Comparison of ENCODE assay signal across 19 cellular contexts in the genomic region with DNA sequence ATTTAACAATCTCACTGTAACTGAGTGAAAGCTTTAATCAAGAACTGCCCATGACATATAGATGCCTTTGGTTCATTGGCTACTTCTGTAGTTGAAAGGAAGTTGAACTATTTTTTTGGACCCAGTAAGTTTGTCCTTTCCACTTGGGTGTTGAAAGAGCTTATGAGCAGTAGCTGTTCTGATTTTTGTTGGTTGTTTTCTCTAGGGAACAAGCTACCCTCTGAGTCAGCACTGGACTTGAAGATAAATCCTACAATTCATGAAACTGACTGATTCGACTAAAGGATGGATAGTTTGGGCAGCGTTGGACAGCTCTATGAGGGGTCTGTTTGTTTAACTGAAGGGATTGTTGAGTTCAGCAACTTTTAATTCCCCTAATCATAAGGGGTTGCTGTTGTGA.
DNase-seq lines count a peak whose midpoint lies in the region; ATAC-seq, FAIRE-seq and TF ChIP-seq lines count a peak whose summit lies in the region.
"Had no signal": no experiment of that assay in that cellular context is flagged by ENCODE, and none has a peak within 500 bp of the region (broad histone marks: within the 10 kb centered on the region; RNA-seq: fewer than 3 reads in every experiment).

No MANE protein-coding gene starts in this region.

- ATAC-seq in WTC11 (no peak), gastroesophageal sphincter (peak; percentile 34), GM21381 (IDR thresholded peaks at IDR 0.05; ENCODE audit: unreplicated experiment) (no peak), HepG2 (no peak)
- ATAC-seq: naive thymus-derived CD4-positive, alpha-beta T cell; PC-3 had no signal

- TF ChIP-seq RAD21 in HepG2 (CRISPR knock-in tag; IDR thresholded peaks at IDR 0.05), result no peak

- H3K4me1 ChIP-seq in GM23248 (ENCODE audit: insufficient read depth) (no peaks in the 10 kb centered on the region), gastroesophageal sphincter (no peaks in the 10 kb centered on the region), HepG2 (ENCODE audit: insufficient read depth, low read length) (no peaks in the 10 kb centered on the region)
- H3K4me1 ChIP-seq: transverse colon had no signal

- no peak overlapping the region for H3K4me3 ChIP-seq in GM23248
- H3K4me3 ChIP-seq in gastroesophageal sphincter, result no peak overlapping the region
- H3K4me3 ChIP-seq in skeletal muscle cell (ENCODE audit: low read depth, low read length), result no peak overlapping the region
- no peak overlapping the region for H3K4me3 ChIP-seq in HepG2 (replicated peaks in 1 of 3; ENCODE audit: insufficient read depth in 1 of 3, low read depth in 2 of 3, low read length in 3 of 3)
- no peak overlapping the region for H3K4me3 ChIP-seq in dorsolateral prefrontal cortex
- H3K4me3 ChIP-seq: transverse colon had no signal

- DNase-seq in GM23248, result peak; percentile 28
- no peak for DNase-seq in WTC11 (ENCODE audit: low spot score)
- peak; percentile 61 for DNase-seq in skeletal muscle cell (ENCODE audit: low read depth)
- no peak for DNase-seq in HepG2 (ENCODE audit: low spot score)
- no peak for DNase-seq in dorsolateral prefrontal cortex
- DNase-seq: activated gamma-delta T cell; COR-L47; effector CD8-positive, alpha-beta T cell; GF-D8; naive thymus-derived CD4-positive, alpha-beta T cell; NCI-H1092 treated with DMSO at 0.1 percent for 48 hours; PC-3; stimulated activated CD4-positive, alpha-beta T cell treated with anti-CD3 and anti-CD28 coated beads, Interleukin-4, amount 100 ng/mL, for 1 hour; transverse colon had no signal

- TF ChIP-seq POLR2A in gastroesophageal sphincter (IDR thresholded peaks at IDR 0.05) (no peak), HepG2 (IDR thresholded peaks at IDR 0.05; ENCODE audit: insufficient read depth in 1 of 2, low read depth in 2 of 2, low read length in 2 of 2) (no peak)

- intact Hi-C loops in HepG2 (cut with micrococcal nuclease; ENCODE audit: unreplicated experiment) (no loop called here), dorsolateral prefrontal cortex (cut with DNase I) (no loop called here)

- no peak for TF ChIP-seq CTCF in WTC11 (IDR thresholded peaks at IDR 0.05)
- TF ChIP-seq CTCF in gastroesophageal sphincter (IDR thresholded peaks at IDR 0.05), result no peak
- TF ChIP-seq CTCF in HepG2 (CRISPR knock-in tag; IDR thresholded peaks at IDR 0.05), result no peak
- TF ChIP-seq CTCF in dorsolateral prefrontal cortex (IDR thresholded peaks at IDR 0.05 in 54 of 56, conservative IDR thresholded peaks at IDR 0.05 in 2 of 56; ENCODE audit: low read depth in 1 of 56, partially characterized antibody in 56 of 56), result no peak

- in situ Hi-C loops in GM23248 (cut with MboI) (no loop called here), HepG2 (cut with HindIII; ENCODE audit: extremely low pct_ligation_motif_present, low pct_unique_long_range_greater_than_20kb) (no loop called here)

- H3K27ac ChIP-seq in GM23248 (no peak overlapping the region), gastroesophageal sphincter (no peak overlapping the region), HepG2 (ENCODE audit: extremely low read length, insufficient read depth, low read length) (no peak overlapping the region), dorsolateral prefrontal cortex (peak overlapping the region in 20 of 59 donors; percentile 2 to 59 (median 18))
- H3K27ac ChIP-seq: transverse colon, VCaP had no signal

- POLR2A ChIA-PET in WTC11 (lab: Charles Lee) (no interaction called here), HepG2 (lab: Yijun Ruan, JAX) (no interaction called here)

- H3K36me3 Mint-ChIP-seq in WTC11, result peaks cover 11% of the 10 kb centered on the region

- CTCF ChIA-PET in WTC11 (lab: Charles Lee) (no interaction called here), HepG2 (lab: Yijun Ruan, JAX; ENCODE audit: low intra/inter-chr PET ratio, low total read pairs) (no interaction called here)

- H3K79me2 ChIP-seq in GM23248 (ENCODE audit: insufficient read depth), result no peaks in the 10 kb centered on the region
- no peaks in the 10 kb centered on the region for H3K79me2 ChIP-seq in HepG2 (ENCODE audit: insufficient read depth, low read length)

- H3K27ac Mint-ChIP-seq in WTC11, result peak overlapping the region; percentile 7
- H3K27ac Mint-ChIP-seq: brain had no signal

- peaks cover 48% of the 10 kb centered on the region for H3K4me1 Mint-ChIP-seq in WTC11

- no peak for FAIRE-seq in HepG2 (lab: Jason Lieb, UNC)
- FAIRE-seq: GM18507 had no signal

- H3K9me3 Mint-ChIP-seq in WTC11, result no peaks in the 10 kb centered on the region
- H3K9me3 Mint-ChIP-seq: brain; naive thymus-derived CD4-positive, alpha-beta T cell had no signal

- H3K9me3 ChIP-seq in GM23248 (ENCODE audit: low read depth), result no peaks in the 10 kb centered on the region
- H3K9me3 ChIP-seq in gastroesophageal sphincter, result no peaks in the 10 kb centered on the region
- no peaks in the 10 kb centered on the region for H3K9me3 ChIP-seq in HepG2 (ENCODE audit: low read length)
- H3K9me3 ChIP-seq: transverse colon had no signal

- H3K36me3 ChIP-seq in GM23248 (ENCODE audit: low read depth), result peaks cover 6% of the 10 kb centered on the region
- H3K36me3 ChIP-seq in gastroesophageal sphincter, result peaks cover 0 to 19% of the 10 kb centered on the region in 2 donors
- H3K36me3 ChIP-seq in HepG2 (replicated peaks in 1 of 2; ENCODE audit: control insufficient read depth in 1 of 2, insufficient read depth in 2 of 2, low read length in 2 of 2), result peaks cover 0 to 5% of the 10 kb centered on the region in 2 experiments; a peak in 2 of 5 replicates

- TF ChIP-seq EP300 in gastroesophageal sphincter (IDR thresholded peaks at IDR 0.05), result no peak
- TF ChIP-seq EP300 in HepG2 (IDR thresholded peaks at IDR 0.05; ENCODE audit: low read depth in 2 of 2, low read length in 2 of 2), result no peak
- no peak for TF ChIP-seq EP300 in HepG2 (CRISPR knock-in tag; IDR thresholded peaks at IDR 0.05; ENCODE audit: borderline replicate concordance)

- H3K4me2 ChIP-seq in GM23248 (ENCODE audit: unreplicated experiment) (no peak overlapping the region), HepG2 (ENCODE audit: low read depth, low read length) (no peak overlapping the region)

- H3K27me3 Mint-ChIP-seq in WTC11 (ENCODE audit: low read depth), result no peaks in the 10 kb centered on the region
- H3K27me3 Mint-ChIP-seq: brain; naive thymus-derived CD4-positive, alpha-beta T cell had no signal

- H3K9ac ChIP-seq in GM23248 (no peak overlapping the region), HepG2 (ENCODE audit: insufficient read depth, low read depth, low read length) (no peak overlapping the region)

- 94 to 97% methylated on average over 2 of the region's 2 CpGs for WGBS in GM23248 (ENCODE audit: low coverage in 1 of 2, low lambda C conversion rate in 2 of 2, missing lambda C conversion rate in 2 of 2), 2 experiments
- 38 to 41% methylated on average over 2 of the region's 2 CpGs for WGBS in gastroesophageal sphincter (ENCODE audit: low coverage in 1 of 2), 2 donors
- WGBS in HepG2 (ENCODE audit: low lambda C conversion rate), result 86% methylated on average over 2 of the region's 2 CpGs

- no peak overlapping the region for H3K4me3 Mint-ChIP-seq in WTC11
- H3K4me3 Mint-ChIP-seq: brain; naive thymus-derived CD4-positive, alpha-beta T cell had no signal

- H2AFZ ChIP-seq in GM23248 (no peak overlapping the region), HepG2 (ENCODE audit: low read length) (no peak overlapping the region)

- BruUV-seq in HepG2 (replicated peaks; lab: Mats Ljungman, UMichigan), result no TSS peak

- H3F3A ChIP-seq in GM23248 (ENCODE audit: insufficient read depth), result peaks cover 5% of the 10 kb centered on the region; the same call in 1 of the 2 replicates

- no peaks in the 10 kb centered on the region for H4K20me1 ChIP-seq in GM23248 (ENCODE audit: insufficient read depth)
- no peaks in the 10 kb centered on the region for H4K20me1 ChIP-seq in HepG2 (ENCODE audit: insufficient read depth, low read length)

- no peaks in the 10 kb centered on the region for H3K27me3 ChIP-seq in GM23248 (replicated peaks; ENCODE audit: insufficient read depth)
- no peaks in the 10 kb centered on the region for H3K27me3 ChIP-seq in gastroesophageal sphincter
- no peaks in the 10 kb centered on the region for H3K27me3 ChIP-seq in HepG2 (ENCODE audit: control insufficient read depth in 1 of 2, insufficient read depth in 2 of 2, low read length in 2 of 2)
- H3K27me3 ChIP-seq in dorsolateral prefrontal cortex, result no peaks in the 10 kb centered on the region
- H3K27me3 ChIP-seq: transverse colon had no signal

- H3K9me2 ChIP-seq in GM23248 (ENCODE audit: insufficient read depth), result no peaks in the 10 kb centered on the region

TF ChIP-seq in WTC11, 78 proteins besides CTCF, POLR2A, EP300 and RAD21 (continues in another document):
- no peak for TF ChIP-seq SMAD4 (CRISPR knock-in tag; IDR thresholded peaks at IDR 0.05)
- no peak for TF ChIP-seq NFATC4 (CRISPR knock-in tag; IDR thresholded peaks at IDR 0.05)
- TF ChIP-seq, protein P1, sequence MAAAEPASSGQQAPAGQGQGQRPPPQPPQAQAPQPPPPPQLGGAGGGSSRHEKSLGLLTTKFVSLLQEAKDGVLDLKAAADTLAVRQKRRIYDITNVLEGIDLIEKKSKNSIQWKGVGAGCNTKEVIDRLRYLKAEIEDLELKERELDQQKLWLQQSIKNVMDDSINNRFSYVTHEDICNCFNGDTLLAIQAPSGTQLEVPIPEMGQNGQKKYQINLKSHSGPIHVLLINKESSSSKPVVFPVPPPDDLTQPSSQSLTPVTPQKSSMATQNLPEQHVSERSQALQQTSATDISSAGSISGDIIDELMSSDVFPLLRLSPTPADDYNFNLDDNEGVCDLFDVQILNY (CRISPR knock-in tag; IDR thresholded peaks at IDR 0.05), result no peak
- TF ChIP-seq ZNF121 (CRISPR knock-in tag; IDR thresholded peaks at IDR 0.05), result no peak

TF ChIP-seq in HepG2, 621 proteins besides CTCF, POLR2A, EP300 and RAD21:
- TF ChIP-seq REXO4 (CRISPR knock-in tag; IDR thresholded peaks at IDR 0.05; ENCODE audit: borderline replicate concordance), result no peak
- TF ChIP-seq, protein P2, sequence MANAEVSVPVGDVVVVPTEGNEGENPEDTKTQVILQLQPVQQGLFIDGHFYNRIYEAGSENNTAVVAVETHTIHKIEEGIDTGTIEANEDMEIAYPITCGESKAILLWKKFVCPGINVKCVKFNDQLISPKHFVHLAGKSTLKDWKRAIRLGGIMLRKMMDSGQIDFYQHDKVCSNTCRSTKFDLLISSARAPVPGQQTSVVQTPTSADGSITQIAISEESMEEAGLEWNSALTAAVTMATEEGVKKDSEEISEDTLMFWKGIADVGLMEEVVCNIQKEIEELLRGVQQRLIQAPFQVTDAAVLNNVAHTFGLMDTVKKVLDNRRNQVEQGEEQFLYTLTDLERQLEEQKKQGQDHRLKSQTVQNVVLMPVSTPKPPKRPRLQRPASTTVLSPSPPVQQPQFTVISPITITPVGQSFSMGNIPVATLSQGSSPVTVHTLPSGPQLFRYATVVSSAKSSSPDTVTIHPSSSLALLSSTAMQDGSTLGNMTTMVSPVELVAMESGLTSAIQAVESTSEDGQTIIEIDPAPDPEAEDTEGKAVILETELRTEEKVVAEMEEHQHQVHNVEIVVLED (CRISPR knock-in tag; IDR thresholded peaks at IDR 0.05; ENCODE audit: borderline replicate concordance), result no peak
- TF ChIP-seq POLR2G (IDR thresholded peaks at IDR 0.05; ENCODE audit: low read depth, low read length), result no peak
- TF ChIP-seq ZNF850 (CRISPR knock-in tag; conservative IDR thresholded peaks at IDR 0.05), result no peak
- no peak for TF ChIP-seq KDM5B (CRISPR knock-in tag; IDR thresholded peaks at IDR 0.05; ENCODE audit: borderline replicate concordance)
- no peak for TF ChIP-seq CCDC6 (CRISPR knock-in tag; IDR thresholded peaks at IDR 0.05)

Comparison
In these comparisons a context has a peak if more than half of its experiments do, and no peak if none do; other contexts are left out.
1. DNase-seq: peak in GM23248 (single experiment) and skeletal muscle cell (single experiment); none in WTC11 (single experiment), HepG2 (single experiment) and dorsolateral prefrontal cortex (0 of 10).